In genomic region chr5:141489841-141490240, GRCh38 we compare ENCODE assay signal across 15 cellular contexts. TPM values are rescaled to one million over a fixed set of nuclear protein-coding genes. Genes with fewer than 3 reads are reported as not detected.
"Had no signal": no experiment of that assay in that cellular context is flagged by ENCODE, and none has a peak within 500 bp of the region (broad histone marks: within the 10 kb centered on the region; RNA-seq: fewer than 3 reads in every experiment).

No MANE protein-coding gene starts in this region.

- H3K36me3 ChIP-seq: breast epithelium had no signal

- H3K4me3 Mint-ChIP-seq: stimulated activated effector memory CD8-positive, alpha-beta T cell treated with anti-CD3 and anti-CD28 coated beads, Interleukin-12 subunit alpha, Interleukin-12 subunit beta, amount 100 ng/mL, for 72 hours; T-cell had no signal

- H3K36me3 Mint-ChIP-seq: stimulated activated effector memory CD8-positive, alpha-beta T cell treated with anti-CD3 and anti-CD28 coated beads, Interleukin-12 subunit alpha, Interleukin-12 subunit beta, amount 100 ng/mL, for 72 hours; T-cell had no signal

- H3K4me1 ChIP-seq: breast epithelium had no signal

- H3K27ac ChIP-seq: breast epithelium, parathyroid adenoma, VCaP had no signal

- H3K9me3 ChIP-seq: breast epithelium, sigmoid colon had no signal

- ATAC-seq: stimulated activated effector memory CD8-positive, alpha-beta T cell treated with anti-CD3 and anti-CD28 coated beads, Interleukin-12 subunit alpha, Interleukin-12 subunit beta, amount 100 ng/mL, for 72 hours; T-cell had no signal

- FAIRE-seq: endometrium had no signal

- H3K27me3 ChIP-seq: breast epithelium, sigmoid colon had no signal

- H3K9ac ChIP-seq: parathyroid adenoma had no signal

- H3K27ac Mint-ChIP-seq: stimulated activated effector memory CD8-positive, alpha-beta T cell treated with anti-CD3 and anti-CD28 coated beads, Interleukin-12 subunit alpha, Interleukin-12 subunit beta, amount 100 ng/mL, for 72 hours; T-cell had no signal

- H3K9me3 Mint-ChIP-seq: stimulated activated effector memory CD8-positive, alpha-beta T cell treated with anti-CD3 and anti-CD28 coated beads, Interleukin-12 subunit alpha, Interleukin-12 subunit beta, amount 100 ng/mL, for 72 hours; T-cell had no signal

- H2AFZ ChIP-seq: parathyroid adenoma had no signal

- DNase-seq: activated CD4-positive, alpha-beta T cell treated with anti-CD3 and anti-CD28 coated beads for 1 hour; activated CD4-positive, alpha-beta T cell treated with anti-CD3 and anti-CD28 coated beads, Interleukin-2, amount 50 U/mL, for 4 hours; activated naive CD4-positive, alpha-beta T cell; activated T-cell treated with anti-CD3 and anti-CD28 coated beads for 4 hours; glutamatergic neuron; sigmoid colon; stimulated activated CD4-positive, alpha-beta T cell treated with anti-CD3 and anti-CD28 coated beads, Interleukin-12 subunit alpha, Interleukin-12 subunit beta, amount 100 ng/mL, for 4 hours; stimulated activated CD4-positive, alpha-beta T cell treated with anti-CD3 and anti-CD28 coated beads, Interleukin-2, amount 100 ng/mL, for 24 hours; T-cell; T1000 had no signal

- H3K4me3 ChIP-seq: breast epithelium, sigmoid colon had no signal

RNA-seq across cellular contexts. Expression of gene PCDHGC5, which starts 1.0 kb away (rescaled TPM):
- total RNA-seq: T-cell had no signal
